In genomic region chr9:133706651-133707050, GRCh38 we compare ENCODE assay signal across 17 cellular contexts. TPM values are rescaled to one million over a fixed set of nuclear protein-coding genes. Genes with fewer than 3 reads are reported as not detected.
DNase-seq lines count a peak whose midpoint lies in the region; ATAC-seq and TF ChIP-seq lines count a peak whose summit lies in the region.
"Had no signal": no experiment of that assay in that cellular context is flagged by ENCODE, and none has a peak within 500 bp of the region (broad histone marks: within the 10 kb centered on the region; RNA-seq: fewer than 3 reads in every experiment).

No MANE protein-coding gene starts in this region.

- H3K27ac ChIP-seq in lower lobe of right lung (peak overlapping the region; percentile 46), thymus (ENCODE audit: low read depth) (peak overlapping the region; percentile 46)
- H3K27ac ChIP-seq: epithelial cell of prostate had no signal

- peak; percentile 12 for DNase-seq in activated T-cell treated with anti-CD3 and anti-CD28 coated beads, Interleukin-2, amount 50 U/mL, for 1 hour
- no peak for DNase-seq in activated T-cell treated with anti-CD3 and anti-CD28 coated beads, Interleukin-2, amount 50 U/mL, for 4 hours
- DNase-seq in lower lobe of right lung (no peak), T-helper 9 cell (no peak)
- DNase-seq in activated CD4-positive, alpha-beta T cell treated with anti-CD3 and anti-CD28 coated beads for 48 hours, result no peak
- DNase-seq: activated CD8-positive, alpha-beta memory T cell treated with anti-CD3 and anti-CD28 coated beads for 24 hours; activated effector memory CD4-positive, alpha-beta T cell treated with anti-CD3 and anti-CD28 coated beads, Interleukin-2, amount 50 U/mL, for 16 hours; DMS79; foreskin melanocyte; HCEC 1CT; NCI-H1436 treated with DMSO at 0.1 percent for 48 hours had no signal

- ATAC-seq in activated T-cell treated with anti-CD3 and anti-CD28 coated beads, Interleukin-2, amount 50 U/mL, for 4 hours, result no peak
- no peak for ATAC-seq in lower lobe of right lung
- ATAC-seq in GM19351 (IDR thresholded peaks at IDR 0.05; ENCODE audit: unreplicated experiment), result no peak

- peak overlapping the region in 3 of 5 experiments; percentile 60 to 78 (median 77) for H3K27ac Mint-ChIP-seq in brain
- H3K27ac Mint-ChIP-seq: CD14-positive monocyte; stimulated activated naive CD8-positive, alpha-beta T cell treated with anti-CD3 and anti-CD28 coated beads, Interleukin-15, Interleukin-2, amounts not matched to agents 100 ng/mL and 50 ng/mL, for 24 hours had no signal

- H3K36me3 ChIP-seq in lower lobe of right lung (no peaks in the 10 kb centered on the region), thymus (ENCODE audit: control insufficient read depth, insufficient read depth) (no peaks in the 10 kb centered on the region)

- no peak overlapping the region for H3K4me3 Mint-ChIP-seq in activated T-cell treated with anti-CD3 and anti-CD28 coated beads, Interleukin-2, amount 50 U/mL, for 4 hours
- H3K4me3 Mint-ChIP-seq in brain, result no peak overlapping the region
- H3K4me3 Mint-ChIP-seq: CD14-positive monocyte; stimulated activated naive CD8-positive, alpha-beta T cell treated with anti-CD3 and anti-CD28 coated beads, Interleukin-15, Interleukin-2, amounts not matched to agents 100 ng/mL and 50 ng/mL, for 24 hours had no signal

- H3K27me3 ChIP-seq in lower lobe of right lung (ENCODE audit: low read depth), result peaks cover 16% of the 10 kb centered on the region
- peaks cover 4% of the 10 kb centered on the region for H3K27me3 ChIP-seq in thymus (ENCODE audit: control insufficient read depth, insufficient read depth)

- H3K27me3 Mint-ChIP-seq in activated T-cell treated with anti-CD3 and anti-CD28 coated beads, Interleukin-2, amount 50 U/mL, for 4 hours (ENCODE audit: low read depth), result no peaks in the 10 kb centered on the region
- H3K27me3 Mint-ChIP-seq in brain, result no peaks in the 10 kb centered on the region
- H3K27me3 Mint-ChIP-seq: stimulated activated naive CD8-positive, alpha-beta T cell treated with anti-CD3 and anti-CD28 coated beads, Interleukin-15, Interleukin-2, amounts not matched to agents 100 ng/mL and 50 ng/mL, for 24 hours had no signal

- intact Hi-C loops in lower lobe of right lung (cut with DNase I), result no loop called here

- H3K4me3 ChIP-seq in lower lobe of right lung (no peak overlapping the region), thymus (ENCODE audit: low read length) (no peak overlapping the region)

- no peaks in the 10 kb centered on the region for H3K36me3 Mint-ChIP-seq in activated T-cell treated with anti-CD3 and anti-CD28 coated beads, Interleukin-2, amount 50 U/mL, for 4 hours (ENCODE audit: insufficient read depth)
- H3K36me3 Mint-ChIP-seq in brain, result no peaks in the 10 kb centered on the region
- H3K36me3 Mint-ChIP-seq: CD14-positive monocyte had no signal

- TF ChIP-seq CTCF in brain (conservative IDR thresholded peaks at IDR 0.05) (no peak), lower lobe of right lung (IDR thresholded peaks at IDR 0.05) (no peak)

- no peaks in the 10 kb centered on the region for H3K9me3 Mint-ChIP-seq in activated T-cell treated with anti-CD3 and anti-CD28 coated beads, Interleukin-2, amount 50 U/mL, for 4 hours
- H3K9me3 Mint-ChIP-seq in brain, result no peaks in the 10 kb centered on the region
- H3K9me3 Mint-ChIP-seq: stimulated activated naive CD8-positive, alpha-beta T cell treated with anti-CD3 and anti-CD28 coated beads, Interleukin-15, Interleukin-2, amounts not matched to agents 100 ng/mL and 50 ng/mL, for 24 hours had no signal

- H3K9me3 ChIP-seq in lower lobe of right lung, result no peaks in the 10 kb centered on the region
- peaks cover 4% of the 10 kb centered on the region for H3K9me3 ChIP-seq in thymus (ENCODE audit: control insufficient read depth)

- H3K4me1 ChIP-seq in lower lobe of right lung (peaks cover 20% of the 10 kb centered on the region), thymus (ENCODE audit: control insufficient read depth, insufficient read depth, low read length) (peaks cover 73% of the 10 kb centered on the region)

- H3K4me1 Mint-ChIP-seq in activated T-cell treated with anti-CD3 and anti-CD28 coated beads, Interleukin-2, amount 50 U/mL, for 4 hours (ENCODE audit: low read depth), result peaks cover 26% of the 10 kb centered on the region
- peaks cover 44% of the 10 kb centered on the region for H3K4me1 Mint-ChIP-seq in brain

- WGBS in thymus, result 93% methylated on average over 9 of the region's 9 CpGs

RNA-seq across cellular contexts. Expression of gene SARDH, which starts 31.5 kb away (rescaled TPM):
- 1 to 10 TPM; 3.6 to 5.5 (median 5.0) TPM for total RNA-seq in activated T-cell treated with anti-CD3 and anti-CD28 coated beads, Interleukin-2, amount 50 U/mL, for 4 hours
- 4.7 TPM for polyA plus RNA-seq in brain (ENCODE audit: insufficient read depth, low read depth, low replicate concordance)
- 3.4 TPM for total RNA-seq in lower lobe of right lung
- 5.4 TPM for polyA plus RNA-seq in thymus
- polyA plus RNA-seq: CD14-positive monocyte had no signal
